In genomic region chr13:29454931-29455481, GRCh38 we compare ENCODE assay signal across 9 cellular contexts.
DNase-seq lines count a peak whose midpoint lies in the region; ATAC-seq and TF ChIP-seq lines count a peak whose summit lies in the region.
"Had no signal": no experiment of that assay in that cellular context is flagged by ENCODE, and none has a peak within 500 bp of the region (broad histone marks: within the 10 kb centered on the region; RNA-seq: fewer than 3 reads in every experiment).

No MANE protein-coding gene starts in this region.

- H3K27me3 ChIP-seq in CD4-positive, alpha-beta T cell (ENCODE audit: control insufficient read depth, insufficient read depth, low read length), result peaks cover 5% of the 10 kb centered on the region

- H3K9me3 ChIP-seq in CD4-positive, alpha-beta T cell (ENCODE audit: control insufficient read depth, low read length), result no peaks in the 10 kb centered on the region

- H3K4me1 Mint-ChIP-seq in CD4-positive, alpha-beta T cell (ENCODE audit: low read depth), result no peaks in the 10 kb centered on the region

- H3K27ac Mint-ChIP-seq in CD4-positive, alpha-beta T cell, result no peak overlapping the region

- no peak overlapping the region for H3K4me3 ChIP-seq in NB4 (ENCODE audit: low read depth, low read length)
- no peak overlapping the region for H3K4me3 ChIP-seq in fibroblast of mammary gland (ENCODE audit: control insufficient read depth, low read depth, low read length)

- no peak for DNase-seq in CD4-positive, alpha-beta T cell
- DNase-seq in NB4 (ENCODE audit: low read depth) (peak; percentile 62), fibroblast of mammary gland (ENCODE audit: low read depth) (peak; percentile 35), substantia nigra (lab: John Stamatoyannopoulos, UW) (no peak), NCI-H2171 (lab: John Stamatoyannopoulos, UW) (no peak), NCI-H446 treated with DMSO at 0.1 percent for 48 hours (lab: John Stamatoyannopoulos, UW) (no peak)
- DNase-seq in activated CD8-positive, alpha-beta memory T cell treated with anti-CD3 and anti-CD28 coated beads, Interleukin-2, amount 50 U/mL, for 4 hours, result no peak

- ATAC-seq in CD4-positive, alpha-beta T cell (ENCODE audit: poor library complexity), result no peak
- ATAC-seq in GM21360 (IDR thresholded peaks at IDR 0.05; ENCODE audit: unreplicated experiment), result peak; percentile 83

- intact Hi-C loops in CD4-positive, alpha-beta T cell (cut with DNase I, micrococcal nuclease), result no loop called here

- TF ChIP-seq POLR2A in NB4 (IDR thresholded peaks at IDR 0.05; ENCODE audit: extremely low read depth, insufficient read length), result no peak

- no peaks in the 10 kb centered on the region for H3K9me3 Mint-ChIP-seq in CD4-positive, alpha-beta T cell

- no peak overlapping the region for H3K4me3 Mint-ChIP-seq in CD4-positive, alpha-beta T cell

- TF ChIP-seq CTCF in CD4-positive, alpha-beta T cell (IDR thresholded peaks at IDR 0.05), result peak; percentile 30
- TF ChIP-seq CTCF in NB4 (IDR thresholded peaks at IDR 0.05; ENCODE audit: low read depth, low read length), result peak; percentile 71
- TF ChIP-seq CTCF in fibroblast of mammary gland (conservative IDR thresholded peaks at IDR 0.05; ENCODE audit: control insufficient read depth, insufficient read depth, low read depth, low read length), result peak; percentile 52

- POLR2A ChIA-PET in CD4-positive, alpha-beta T cell (lab: Charles Lee), result no interaction called here

- CTCF ChIA-PET in CD4-positive, alpha-beta T cell (lab: Charles Lee), result no interaction called here

- peaks cover 35% of the 10 kb centered on the region for H3K27me3 Mint-ChIP-seq in CD4-positive, alpha-beta T cell

- H3K36me3 Mint-ChIP-seq in CD4-positive, alpha-beta T cell (ENCODE audit: low read depth), result no peaks in the 10 kb centered on the region

- H3K27ac ChIP-seq in CD4-positive, alpha-beta T cell (ENCODE audit: low read depth, low read length), result no peak overlapping the region
- H3K27ac ChIP-seq in substantia nigra (ENCODE audit: low read depth, low read length, poor library complexity, severe bottlenecking), result no peak overlapping the region
- H3K27ac ChIP-seq: HL-60 had no signal

Comparison
In these comparisons a context has a peak if more than half of its experiments do, and no peak if none do; other contexts are left out.
1. DNase-seq: peak in NB4 (single experiment) and fibroblast of mammary gland (single experiment); none in CD4-positive, alpha-beta T cell (0 of 10), activated CD8-positive, alpha-beta memory T cell treated with anti-CD3 and anti-CD28 coated beads, Interleukin-2, amount 50 U/mL, for 4 hours (single experiment), substantia nigra (0 of 49), NCI-H2171 (single experiment) and NCI-H446 treated with DMSO at 0.1 percent for 48 hours (single experiment).
2. Peak in every context shown above with its lines, with median percentiles within 50 percentile points of each other: CTCF ChIP-seq.